ENCODE assay signal across 21 cellular contexts in genomic region chr2:235523021-235523420, GRCh38. TPM values are rescaled to one million over a fixed set of nuclear protein-coding genes. Genes with fewer than 3 reads are reported as not detected.
A peak's percentile ranks its signal among the peaks of the same experiment; 100 is the strongest.
DNase-seq lines count a peak whose midpoint lies in the region; ATAC-seq, FAIRE-seq and TF ChIP-seq lines count a peak whose summit lies in the region.
"Had no signal": no experiment of that assay in that cellular context is flagged by ENCODE, and none has a peak within 500 bp of the region (broad histone marks: within the 10 kb centered on the region; RNA-seq: fewer than 3 reads in every experiment).

No MANE protein-coding gene starts in this region.

- no peak overlapping the region for H2BK12ac ChIP-seq in neuronal stem cell (ENCODE audit: low read length)

- H3K4me1 ChIP-seq in right atrium auricular region (peaks cover 0 to 33% of the 10 kb centered on the region in 2 donors), K562 (replicated peaks in 1 of 2; ENCODE audit: control insufficient read depth in 2 of 2, insufficient read depth in 2 of 2, low read length in 2 of 2) (peaks cover 0 to 18% of the 10 kb centered on the region in 2 experiments; a peak in 3 of 5 replicates), neuronal stem cell (ENCODE audit: control insufficient read depth in 2 of 2, insufficient read depth in 1 of 2, low read depth in 1 of 2, low read length in 2 of 2) (peaks cover 0 to 6% of the 10 kb centered on the region in 2 donors)

- H3K36me3 ChIP-seq in right atrium auricular region, result no peaks in the 10 kb centered on the region
- H3K36me3 ChIP-seq in K562 (ENCODE audit: control insufficient read depth, insufficient read depth, low read length), result no peaks in the 10 kb centered on the region
- H3K36me3 ChIP-seq in neuronal stem cell (replicated peaks in 1 of 2; ENCODE audit: control insufficient read depth in 2 of 2, insufficient read depth in 2 of 2, low read length in 2 of 2), result no peaks in the 10 kb centered on the region

- H3K9me3 ChIP-seq in right atrium auricular region (no peaks in the 10 kb centered on the region), K562 (replicated peaks; ENCODE audit: control insufficient read depth, insufficient read depth, low read depth, low read length) (no peaks in the 10 kb centered on the region), neuronal stem cell (replicated peaks in 1 of 2; ENCODE audit: control insufficient read depth in 2 of 2, insufficient read depth in 1 of 2, low read depth in 1 of 2, low read length in 2 of 2) (peaks cover 0 to 13% of the 10 kb centered on the region in 2 donors)
- H3K9me3 ChIP-seq: A549 had no signal

- no peak for TF ChIP-seq POLR2A in K562 (conservative IDR thresholded peaks at IDR 0.05)

- peaks cover 15% of the 10 kb centered on the region; the same call in 1 of the 2 replicates for H4K20me1 ChIP-seq in K562 (replicated peaks; ENCODE audit: control insufficient read depth, insufficient read depth, low read length)

- H3K4me3 ChIP-seq in right atrium auricular region (no peak overlapping the region), K562 (no peak overlapping the region), neuronal stem cell (ENCODE audit: low read length in 2 of 2) (no peak overlapping the region)
- H3K4me3 ChIP-seq: A549 had no signal

- ATAC-seq in left cardiac atrium (no peak), K562 (peak; percentile 84), GM19324 (IDR thresholded peaks at IDR 0.05; ENCODE audit: low FRiP score, unreplicated experiment) (no peak)
- ATAC-seq: SK-N-SH treated with all-trans-retinoic acid at 6 μM for 48 hours had no signal

- H3K79me2 ChIP-seq in K562 (ENCODE audit: control insufficient read depth, insufficient read depth, low read length), result peaks cover 89% of the 10 kb centered on the region

- H3K27ac ChIP-seq in right atrium auricular region, result no peak overlapping the region
- no peak overlapping the region for H3K27ac ChIP-seq in K562 (ENCODE audit: extremely low read depth, low read depth, low read length)
- no peak overlapping the region for H3K27ac ChIP-seq in neuronal stem cell (replicated peaks; ENCODE audit: low read length)
- H3K27ac ChIP-seq: A549 had no signal

- H3K23ac ChIP-seq in neuronal stem cell (ENCODE audit: low read depth, low read length, poor library complexity), result no peak overlapping the region

- peaks cover 3% of the 10 kb centered on the region for H3K79me1 ChIP-seq in neuronal stem cell (ENCODE audit: low read depth, low read length)

- CTCF ChIA-PET in K562 (lab: Yijun Ruan, JAX; ENCODE audit: low intra/inter-chr PET ratio), result no interaction called here

- no peak overlapping the region for H3K4ac ChIP-seq in neuronal stem cell (ENCODE audit: low read length)

- H4K8ac ChIP-seq in neuronal stem cell (ENCODE audit: low read depth, low read length), result no peak overlapping the region

- WGBS in K562 (ENCODE audit: insufficient coverage, low coverage, missing lambda C conversion rate), result 24% methylated on average over 2 of the region's 5 CpGs
- no CpG with 5 or more reads among the region's 5 CpGs for WGBS in neuronal stem cell (ENCODE audit: extremely low coverage in 2 of 2, insufficient read length in 2 of 2, insufficient replicate concordance in 1 of 2), 2 donors

- no peak overlapping the region for H2AK5ac ChIP-seq in neuronal stem cell (ENCODE audit: low read depth, low read length)

- no peak overlapping the region for H2BK5ac ChIP-seq in neuronal stem cell (ENCODE audit: low read length)

- H3K9me1 ChIP-seq in K562 (ENCODE audit: control insufficient read depth, insufficient read depth, low read length), result peaks cover 9% of the 10 kb centered on the region

- intact Hi-C loops in left cardiac atrium (cut with DNase I) (no loop called here), K562 (cut with micrococcal nuclease) (no loop called here)

- no peak for FAIRE-seq in K562 (lab: Jason Lieb, UNC)
- FAIRE-seq: A549, GM12892, GM18507 had no signal

- H2BK120ac ChIP-seq in neuronal stem cell (ENCODE audit: low read depth, low read length), result no peak overlapping the region

- H3K14ac ChIP-seq in neuronal stem cell (ENCODE audit: low read length), result no peak overlapping the region

- no peak for TF ChIP-seq RAD21 in K562 (CRISPR knock-in tag; conservative IDR thresholded peaks at IDR 0.05 in 1 of 2, IDR thresholded peaks at IDR 0.05 in 1 of 2)

- H2BK15ac ChIP-seq in neuronal stem cell (ENCODE audit: low read length), result no peak overlapping the region

- no peak overlapping the region for H2AFZ ChIP-seq in K562 (ENCODE audit: low read depth, low read length)
- no peak overlapping the region for H2AFZ ChIP-seq in neuronal stem cell (ENCODE audit: low read length)

- H3K27me3 ChIP-seq in right atrium auricular region (no peaks in the 10 kb centered on the region), K562 (ENCODE audit: control insufficient read depth in 2 of 2, insufficient read depth in 2 of 2, low read length in 2 of 2) (no peaks in the 10 kb centered on the region), neuronal stem cell (ENCODE audit: control insufficient read depth in 3 of 3, insufficient read depth in 3 of 3, low read depth in 1 of 3, low read length in 3 of 3) (no peaks in the 10 kb centered on the region)

- TF ChIP-seq CTCF in right atrium auricular region (IDR thresholded peaks at IDR 0.05), result no peak
- TF ChIP-seq CTCF in K562 (IDR thresholded peaks at IDR 0.05 in 2 of 3, conservative IDR thresholded peaks at IDR 0.05 in 1 of 3; ENCODE audit: insufficient read depth in 2 of 3, low read depth in 1 of 3, low read length in 3 of 3), result no peak

- TF ChIP-seq EP300 in K562 (IDR thresholded peaks at IDR 0.05; ENCODE audit: low read length), result no peak

- no peak overlapping the region for H3K4me2 ChIP-seq in K562 (ENCODE audit: insufficient read depth, low read length)
- no peak overlapping the region for H3K4me2 ChIP-seq in neuronal stem cell (ENCODE audit: insufficient read depth, low read length, poor library complexity, severe bottlenecking)
- H3K4me2 ChIP-seq: A549 had no signal

- BruUV-seq in K562 (replicated peaks; lab: Mats Ljungman, UMichigan), result no TSS peak

- H3K9ac ChIP-seq in K562 (ENCODE audit: insufficient read depth in 1 of 2, low read depth in 2 of 2, low read length in 2 of 2) (no peak overlapping the region), neuronal stem cell (ENCODE audit: low read depth, low read length, poor library complexity) (no peak overlapping the region)

- in situ Hi-C loops in K562 (cut with MboI), result no loop called here

- POLR2A ChIA-PET in K562 (lab: Yijun Ruan, JAX), result interaction anchor here (0.6 to 1.0 kb wide), 3 partner anchors 12 to 26 kb away, joined by 3 read pairs; no protein-coding TSS in a partner anchor

- DNase-seq in left cardiac atrium, result peak; percentile 3
- DNase-seq in right atrium auricular region (ENCODE audit: low spot score), result no peak
- no peak for DNase-seq in K562 (ENCODE audit: extremely low read depth in 1 of 4, low spot score in 3 of 4)
- DNase-seq in neuronal stem cell (ENCODE audit: low spot score), result no peak
- no peak for DNase-seq in COR-L47 (lab: John Stamatoyannopoulos, UW)
- no peak for DNase-seq in pons (ENCODE audit: low spot score)
- DNase-seq: Calu3; CD4-positive, alpha-beta T cell; GOT3; Karpas-422; NCI-H1105 treated with DMSO at 0.1 percent for 48 hours; NCI-H1694 treated with DMSO at 0.1 percent for 48 hours; NCI-H524; NCI-H82; RPMI8226; SHP77 treated with DMSO at 0.1 percent for 48 hours had no signal

- H4K91ac ChIP-seq in neuronal stem cell (ENCODE audit: low read depth, low read length, poor library complexity), result no peak overlapping the region

- peak overlapping the region; percentile 40 for H3K18ac ChIP-seq in neuronal stem cell (ENCODE audit: low read length)

TF ChIP-seq in K562, 482 proteins besides CTCF, POLR2A, EP300 and RAD21 (continues in another document):
- TF ChIP-seq FUS (optimal IDR thresholded peaks at IDR 0.05; ENCODE audit: low read depth, low read length), result no peak
- no peak for TF ChIP-seq LARP7 (IDR thresholded peaks at IDR 0.05)
- TF ChIP-seq ZC3H4 (CRISPR knock-in tag; IDR thresholded peaks at IDR 0.05; ENCODE audit: borderline replicate concordance), result no peak
- TF ChIP-seq ZNF445 (CRISPR knock-in tag; IDR thresholded peaks at IDR 0.05; ENCODE audit: low read depth), result no peak

RNA-seq across cellular contexts. Expression of gene AGAP1, which starts 29.2 kb away (rescaled TPM):
- total RNA-seq in left cardiac atrium (10 to 100 TPM; 22.5 to 23.9 TPM), right atrium auricular region (10 to 100 TPM; 11.6 to 17.2 TPM), K562 (2014; rRNA removed) (10.0 TPM in 2 replicates), K562 (2014; rRNA removed; fragmentation: Illumina TruSeq; extraction: Trizol) (8.8 and 10.6 TPM in 2 replicates), K562 (2015; rRNA removed; fragmentation: Illumina TruSeq; extraction: Trizol) (10.2 and 10.9 TPM in 2 replicates), K562 (2021) (21.4 and 24.0 TPM in 2 replicates)
- total RNA-seq in K562 (2011; cell fraction: chromatin; rRNA removed; ENCODE audit: low replicate concordance), result 125 and 169 TPM in 2 replicates
- total RNA-seq in K562 (2011; cell fraction: nucleolus; rRNA removed), result 46.2 and 47.6 TPM in 2 replicates
- total RNA-seq in K562 (2011; cell fraction: nucleoplasm; rRNA removed), result 57.1 and 63.9 TPM in 2 replicates
- polyA plus RNA-seq in K562 (2011; rRNA removed) (11.3 and 13.4 TPM in 2 replicates), K562 (2014; fragmentation: Illumina TruSeq; extraction: Trizol) (10.9 and 14.6 TPM in 2 replicates), K562 (2014; fragmentation: Nextera tagmentation; extraction: Ambion mirVana) (1 to 10 TPM; 1.3 to 2.3 TPM), K562 (2014; rRNA removed) (6.8 and 8.0 TPM in 2 replicates)
- 7.9 and 11.5 TPM in 2 replicates for polyA plus RNA-seq in K562 (2011; cell fraction: cytosol; rRNA removed)
- 22.3 and 28.6 TPM in 2 replicates for polyA plus RNA-seq in K562 (2011; cell fraction: nucleus; rRNA removed)
- polyA plus RNA-seq in K562 (2012), result 13.7 and 15.5 TPM in 2 replicates
- 40.2 and 43.6 TPM in 2 replicates for polyA minus RNA-seq in K562 (2011; rRNA and poly(A)+ RNA removed)
- polyA minus RNA-seq in K562 (2011; cell fraction: cytosol; rRNA and poly(A)+ RNA removed), result 13.1 and 20.3 TPM in 2 replicates
- polyA minus RNA-seq in K562 (2011; cell fraction: nucleus; rRNA and poly(A)+ RNA removed), result 33.5 and 55.2 TPM in 2 replicates
- polyA plus RNA-seq in neuronal stem cell (2013, experiment 1 of 2), result 18.3 TPM
- 17.8 TPM for polyA plus RNA-seq in neuronal stem cell (2013, experiment 2 of 2)
